8 cellular contexts compared by ENCODE assay signal in genomic region chr10:114174462-114175190, GRCh38. TPM values are rescaled to one million over a fixed set of nuclear protein-coding genes. Genes with fewer than 3 reads are reported as not detected.
DNase-seq lines count a peak whose midpoint lies in the region; ATAC-seq and TF ChIP-seq lines count a peak whose summit lies in the region.

No MANE protein-coding gene starts in this region.

- no peaks in the 10 kb centered on the region for H3K27me3 ChIP-seq in PC-3 (ENCODE audit: low read length)

- H3K9me3 Mint-ChIP-seq in chondrocyte (ENCODE audit: low read depth): no peaks in the 10 kb centered on the region

- peak overlapping the region; percentile 95 for H3K4me3 Mint-ChIP-seq in chondrocyte (ENCODE audit: unreplicated experiment)

- H3F3A ChIP-seq in PC-3 (ENCODE audit: low read length, unreplicated experiment): no peaks in the 10 kb centered on the region

- H2AFZ ChIP-seq in PC-3 (ENCODE audit: low read length): peak overlapping the region; percentile 93

- H3K79me2 ChIP-seq in PC-3 (ENCODE audit: low read length): peaks cover 44% of the 10 kb centered on the region

- peak overlapping the region; percentile 87 for H3K27ac Mint-ChIP-seq in chondrocyte (ENCODE audit: unreplicated experiment)

- peak overlapping the region; percentile 98 for H3K4me3 ChIP-seq in PC-3 (ENCODE audit: low read length)
- H3K4me3 ChIP-seq in lower leg skin (ENCODE audit: low read depth, poor library complexity, severe bottlenecking): peak overlapping the region; percentile 100

- H3K9me2 ChIP-seq in PC-3 (replicated peaks; ENCODE audit: low read length): no peaks in the 10 kb centered on the region

- peaks cover 11% of the 10 kb centered on the region; the same call in 1 of the 2 replicates for H4K20me1 ChIP-seq in PC-3 (ENCODE audit: low read length)

- H3K36me3 Mint-ChIP-seq in chondrocyte (ENCODE audit: low read depth): no peaks in the 10 kb centered on the region

- H3K4me1 ChIP-seq in PC-3 (ENCODE audit: insufficient read depth, low read length): peaks cover 11% of the 10 kb centered on the region; the same call in 1 of the 2 replicates

- H3K4me2 ChIP-seq in PC-3 (ENCODE audit: low read length): peak overlapping the region; percentile 96

- TF ChIP-seq CTCF in C4-2B (conservative IDR thresholded peaks at IDR 0.05): no peak
- TF ChIP-seq CTCF in PC-3 (conservative IDR thresholded peaks at IDR 0.05; ENCODE audit: low read depth, low read length): no peak
- no peak for TF ChIP-seq CTCF in chondrocyte (IDR thresholded peaks at IDR 0.05)
- TF ChIP-seq CTCF in lower leg skin (IDR thresholded peaks at IDR 0.05): no peak

- H3K9ac ChIP-seq in PC-3 (ENCODE audit: low read length): no peak overlapping the region

- intact Hi-C loops in PC-3 (cut with micrococcal nuclease): no loop called here
- intact Hi-C loops in lower leg skin (cut with DNase I; ENCODE audit: low total_unique reads): no loop called here

- DNase-seq in PC-3 (no peak), chondrocyte (ENCODE audit: low spot score) (no peak), lower leg skin (ENCODE audit: low spot score in 2 of 2) (peak; percentile 69 to 92), substantia nigra (lab: John Stamatoyannopoulos, UW) (peak in 29 of 49 donors; percentile 3 to 71 (median 29)), NCI-H446 (lab: John Stamatoyannopoulos, UW) (no peak)

- BruUV-seq in PC-3 (replicated peaks; lab: Mats Ljungman, UMichigan): no TSS peak

- H3K36me3 ChIP-seq in PC-3 (ENCODE audit: low read depth, low read length): peaks cover 6% of the 10 kb centered on the region; the same call in 1 of the 2 replicates

- ATAC-seq in GM18909 (IDR thresholded peaks at IDR 0.05; ENCODE audit: poor library complexity, unreplicated experiment) (peak; percentile 21), HG03097 (IDR thresholded peaks at IDR 0.05; ENCODE audit: low FRiP score, unreplicated experiment) (peak; percentile 15), PC-3 (peak; percentile 45)

- TF ChIP-seq POLR2A in lower leg skin (IDR thresholded peaks at IDR 0.05): no peak

- H3K27ac ChIP-seq in C4-2B (peak overlapping the region; percentile 92), PC-3 (ENCODE audit: low read length) (peak overlapping the region; percentile 58), substantia nigra (ENCODE audit: low read depth, low read length, poor library complexity, severe bottlenecking) (peak overlapping the region; percentile 81)

- peaks cover 27% of the 10 kb centered on the region for H3K4me1 Mint-ChIP-seq in chondrocyte (ENCODE audit: low read depth)

- POLR2A ChIA-PET in PC-3 (lab: Charles Lee; ENCODE audit: unreplicated experiment): interaction anchor here (0.5 kb wide), 1 partner anchor 1993 kb away, joined by 6 read pairs; no protein-coding TSS in a partner anchor

- no peaks in the 10 kb centered on the region for H3K27me3 Mint-ChIP-seq in chondrocyte (ENCODE audit: low read depth)

- H3K9me3 ChIP-seq in PC-3 (ENCODE audit: low read length): no peaks in the 10 kb centered on the region

- CTCF ChIA-PET in PC-3 (lab: Charles Lee): interaction anchor here (0.6 kb wide), 1 partner anchor 375 kb away, joined by 3 read pairs; no protein-coding TSS in a partner anchor

- 0 to 1% methylated on average over 28 to 29 of the region's 29 CpGs for WGBS in lower leg skin, 2 donors

RNA-seq across cellular contexts. Expression of gene CCDC186, which starts 0.6 kb away (rescaled TPM):
- total RNA-seq in PC-3 (2014; rRNA removed): 4.4 and 5.7 TPM in 2 replicates
- total RNA-seq in chondrocyte: 19.2 to 26.8 TPM (median 20.4 TPM) in 3 replicates
- 10 to 100 TPM; 24.4 to 83.4 (median 33.0) TPM for total RNA-seq in lower leg skin

RNA-seq across cellular contexts. Expression of gene TDRD1, which starts 4.5 kb away (rescaled TPM):
- total RNA-seq in PC-3 (2014; rRNA removed) (not detected in 2 replicates), chondrocyte (not detected in 3 replicates), lower leg skin (under 1 TPM; 0.10 to 0.34 (median 0.14) TPM)

Comparison
In these comparisons a context has a peak if more than half of its experiments do, and no peak if none do; other contexts are left out.
1. DNase-seq: peak in lower leg skin (2 of 2) and substantia nigra (29 of 49); none in PC-3 (single experiment), chondrocyte (single experiment) and NCI-H446 (0 of 2).
2. Peak in every context shown above with its lines, with median percentiles within 50 percentile points of each other: H3K27ac ChIP-seq and ATAC-seq.